16 cellular contexts compared by ENCODE assay signal in the genomic region with DNA sequence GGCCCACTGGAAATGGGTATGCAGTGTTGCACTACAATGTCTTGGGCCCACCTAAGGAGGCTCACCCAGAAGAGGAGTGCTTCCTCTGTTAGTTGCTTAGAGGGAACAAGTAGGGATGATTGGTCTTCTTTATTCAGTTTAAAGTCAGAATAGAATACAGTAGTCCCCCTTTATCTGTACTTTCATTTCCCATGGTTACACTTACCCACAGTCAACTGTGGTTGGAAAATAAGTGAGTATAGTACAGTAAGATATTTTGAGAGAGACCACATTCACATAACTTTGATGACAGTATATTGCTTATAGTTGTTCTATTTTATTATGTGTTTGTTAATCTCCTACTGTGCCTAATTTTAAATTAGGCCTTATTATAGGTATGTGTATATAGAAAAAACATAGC.
DNase-seq lines count a peak whose midpoint lies in the region; ATAC-seq lines count a peak whose summit lies in the region.
"Had no signal": no experiment of that assay in that cellular context is flagged by ENCODE, and none has a peak within 500 bp of the region (broad histone marks: within the 10 kb centered on the region; RNA-seq: fewer than 3 reads in every experiment).

No MANE protein-coding gene starts in this region.

- H3K27me3 Mint-ChIP-seq in activated CD8-positive, alpha-beta T cell treated with anti-CD3 and anti-CD28 coated beads, Interleukin-2, amount 10 ng/mL, durations not matched to agents 7 days and 5 days (ENCODE audit: low read depth) = no peaks in the 10 kb centered on the region
- H3K27me3 Mint-ChIP-seq: CD4-positive, alpha-beta T cell had no signal

- H3K4me1 Mint-ChIP-seq in activated CD8-positive, alpha-beta T cell treated with anti-CD3 and anti-CD28 coated beads, Interleukin-2, amount 10 ng/mL, durations not matched to agents 7 days and 5 days (ENCODE audit: low read depth) = no peaks in the 10 kb centered on the region

- no peak overlapping the region for H3K27ac Mint-ChIP-seq in activated CD8-positive, alpha-beta T cell treated with anti-CD3 and anti-CD28 coated beads, Interleukin-2, amount 10 ng/mL, durations not matched to agents 7 days and 5 days
- H3K27ac Mint-ChIP-seq: CD4-positive, alpha-beta T cell; HFFc6 had no signal

- no peak overlapping the region for H3K4me3 Mint-ChIP-seq in activated CD8-positive, alpha-beta T cell treated with anti-CD3 and anti-CD28 coated beads, Interleukin-2, amount 10 ng/mL, durations not matched to agents 7 days and 5 days
- H3K4me3 Mint-ChIP-seq: CD4-positive, alpha-beta T cell; HFFc6; IgD-negative memory B cell had no signal

- CTCF ChIA-PET in activated CD8-positive, alpha-beta T cell treated with anti-CD3 and anti-CD28 coated beads, Interleukin-2, amount 10 ng/mL, durations not matched to agents 7 days and 5 days (lab: Charles Lee) = no interaction called here

- no peaks in the 10 kb centered on the region for H3K9me3 Mint-ChIP-seq in activated CD8-positive, alpha-beta T cell treated with anti-CD3 and anti-CD28 coated beads, Interleukin-2, amount 10 ng/mL, durations not matched to agents 7 days and 5 days (ENCODE audit: insufficient read depth)
- H3K9me3 Mint-ChIP-seq: CD4-positive, alpha-beta T cell; HFFc6 had no signal

- no peaks in the 10 kb centered on the region for H3K36me3 Mint-ChIP-seq in activated CD8-positive, alpha-beta T cell treated with anti-CD3 and anti-CD28 coated beads, Interleukin-2, amount 10 ng/mL, durations not matched to agents 7 days and 5 days (ENCODE audit: low read depth)
- H3K36me3 Mint-ChIP-seq: IgD-negative memory B cell had no signal

- POLR2A ChIA-PET in activated CD8-positive, alpha-beta T cell treated with anti-CD3 and anti-CD28 coated beads, Interleukin-2, amount 10 ng/mL, durations not matched to agents 7 days and 5 days (lab: Charles Lee) = no interaction called here

- ATAC-seq in activated CD8-positive, alpha-beta T cell treated with anti-CD3 and anti-CD28 coated beads, Interleukin-2, amount 10 ng/mL, durations not matched to agents 7 days and 5 days = peak; percentile 23
- ATAC-seq in stimulated activated naive CD8-positive, alpha-beta T cell treated with anti-CD3 and anti-CD28 coated beads, Interleukin-15, Interleukin-2, amounts not matched to agents 100 U/mL and 50 U/mL, for 24 hours = peak; percentile 46
- ATAC-seq: HCT116, HepG2 had no signal

- DNase-seq in OCI-M1 (lab: John Stamatoyannopoulos, UW) (peak; percentile 1), AML-193 (lab: John Stamatoyannopoulos, UW) (no peak), UCSD-AML1 (lab: John Stamatoyannopoulos, UW; ENCODE audit: unreplicated experiment) (no peak), activated gamma-delta T cell (lab: John Stamatoyannopoulos, UW) (no peak)
- no peak for DNase-seq in activated CD8-positive, alpha-beta T cell treated with anti-CD3 and anti-CD28 coated beads, Interleukin-2, amount 10 ng/mL, durations not matched to agents 7 days and 5 days
- DNase-seq in stimulated activated naive CD8-positive, alpha-beta T cell treated with anti-CD3 and anti-CD28 coated beads, Interleukin-15, Interleukin-2, amounts not matched to agents 100 U/mL and 50 U/mL, for 24 hours = no peak
- DNase-seq: ACHN; Caco-2; CD4-positive, alpha-beta T cell; GDM1; GOT3; H7; HFFc6 had no signal
